Comparison of ENCODE assay signal across 13 cellular contexts in the genomic region with DNA sequence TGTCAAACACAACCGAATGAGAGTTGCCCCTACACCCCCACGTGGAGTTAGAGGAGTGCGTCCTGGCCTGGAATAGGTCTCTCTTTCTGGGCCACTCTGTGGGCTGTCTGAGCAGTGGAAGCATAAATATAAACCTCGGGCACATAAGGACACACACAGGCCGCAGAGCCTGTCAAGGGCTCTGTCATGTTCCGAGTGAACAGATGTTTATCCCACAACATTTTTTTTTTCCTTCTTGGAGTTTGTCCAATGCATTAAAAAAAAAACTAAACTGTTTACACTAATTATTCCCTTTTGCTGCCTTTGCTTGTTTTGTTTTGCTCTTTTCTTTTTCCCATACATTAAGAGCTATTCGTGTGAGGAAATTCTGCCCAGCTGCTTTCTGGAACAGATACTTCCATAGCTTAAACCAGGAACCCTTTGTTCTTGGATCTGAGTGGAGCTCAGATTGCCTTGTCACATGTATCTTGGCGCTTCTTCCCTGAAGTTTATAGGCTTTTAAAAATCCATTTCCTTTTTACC.
DNase-seq lines count a peak whose midpoint lies in the region; ATAC-seq and TF ChIP-seq lines count a peak whose summit lies in the region.
"Had no signal": no experiment of that assay in that cellular context is flagged by ENCODE, and none has a peak within 500 bp of the region (broad histone marks: within the 10 kb centered on the region; RNA-seq: fewer than 3 reads in every experiment).

No MANE protein-coding gene starts in this region.

- intact Hi-C loops in posterior vena cava (cut with DNase I), result loop anchor here in 1 of 2 donors (10.0 kb wide), 1 partner anchor 1450 kb away; no protein-coding TSS in a partner anchor

- H3K4me3 ChIP-seq in fibroblast of villous mesenchyme (ENCODE audit: low read depth, low read length), result no peak overlapping the region
- H3K4me3 ChIP-seq: spleen had no signal

- DNase-seq in COLO829 (ENCODE audit: low spot score), result peak; percentile 21
- DNase-seq in NCI-H446 treated with DMSO at 0.1 percent for 48 hours (lab: John Stamatoyannopoulos, UW), result peak; percentile 38
- peak; percentile 96 for DNase-seq in fibroblast of villous mesenchyme (ENCODE audit: low read depth)
- DNase-seq in pons (ENCODE audit: low spot score), result peak; percentile 62
- DNase-seq in NCI-H187 (lab: John Stamatoyannopoulos, UW), result no peak
- no peak for DNase-seq in posterior vena cava (ENCODE audit: low spot score)
- DNase-seq: activated T-cell treated with anti-CD3 and anti-CD28 coated beads, Interleukin-2, amount 50 U/mL, for 24 hours; CD4-positive, CD25-positive, alpha-beta regulatory T cell; NCI-H510A treated with DMSO at 0.1 percent for 48 hours; spleen; stimulated activated naive CD4-positive, alpha-beta T cell had no signal

- TF ChIP-seq CTCF in fibroblast of villous mesenchyme (IDR thresholded peaks at IDR 0.05; ENCODE audit: insufficient read depth, low read depth, low read length), result no peak

- no peak for ATAC-seq in GM18498 (IDR thresholded peaks at IDR 0.05; ENCODE audit: unreplicated experiment)
- ATAC-seq in HG02610 (IDR thresholded peaks at IDR 0.05; ENCODE audit: unreplicated experiment), result no peak

Comparison
In these comparisons a context has a peak if more than half of its experiments do, and no peak if none do; other contexts are left out.
1. DNase-seq: peak in COLO829 (single experiment), NCI-H446 treated with DMSO at 0.1 percent for 48 hours (single experiment), fibroblast of villous mesenchyme (single experiment) and pons (single experiment); none in NCI-H187 (0 of 2) and posterior vena cava (single experiment).